Comparison of ENCODE assay signal across 9 cellular contexts in genomic region chr5:76082790-76083554, GRCh38. TPM values are rescaled to one million over a fixed set of nuclear protein-coding genes. Genes with fewer than 3 reads are reported as not detected.
A peak's percentile ranks its signal among the peaks of the same experiment; 100 is the strongest.
DNase-seq lines count a peak whose midpoint lies in the region; ATAC-seq and TF ChIP-seq lines count a peak whose summit lies in the region.
"Had no signal": no experiment of that assay in that cellular context is flagged by ENCODE, and none has a peak within 500 bp of the region (broad histone marks: within the 10 kb centered on the region; RNA-seq: fewer than 3 reads in every experiment).

Gene SV2C (plus strand): TSS chr5:76083383. CDS start chr5:76131751, 48,368 bp downstream.

- no peak within 1 kb of the TSS for H2AK9ac ChIP-seq in IMR-90 (replicated peaks; ENCODE audit: low read depth, low read length, poor library complexity)

- H2BK15ac ChIP-seq in IMR-90 (ENCODE audit: low read depth, low read length): no peak within 1 kb of the TSS

- H3K56ac ChIP-seq in IMR-90 (ENCODE audit: extremely low read depth, insufficient read depth, low read length): no peak within 1 kb of the TSS

- H3K4me2 ChIP-seq in IMR-90 (ENCODE audit: low read depth, low read length): no peak within 1 kb of the TSS; the same call in 1 of the 2 replicates

- no peak within 1 kb of the TSS for H3K27ac ChIP-seq in CD8-positive, alpha-beta T cell (ENCODE audit: low read depth, low read length)
- H3K27ac ChIP-seq in IMR-90 (ENCODE audit: insufficient read depth, low read length): no peak within 1 kb of the TSS
- H3K27ac ChIP-seq: body of pancreas had no signal

- intact Hi-C loops in CD8-positive, alpha-beta T cell (cut with DNase I, micrococcal nuclease): no loop called here
- intact Hi-C loops in IMR-90 (cut with micrococcal nuclease): no loop called here

- no peak within 1 kb of the TSS for H4K5ac ChIP-seq in IMR-90 (ENCODE audit: low read depth, low read length)

- no peak within 1 kb of the TSS for H4K8ac ChIP-seq in IMR-90 (ENCODE audit: low read depth in 2 of 2, low read length in 2 of 2)

- H2AFZ ChIP-seq in IMR-90 (replicated peaks; ENCODE audit: low read length, poor library complexity): peak within 1 kb of the TSS; percentile 71

- H3K18ac ChIP-seq in IMR-90 (ENCODE audit: low read depth, low read length): no peak within 1 kb of the TSS

- DNase-seq in CD8-positive, alpha-beta T cell: peak in 1 of 7 experiments; percentile 20
- DNase-seq in IMR-90 (no peak), NCI-H446 (lab: John Stamatoyannopoulos, UW) (no peak), omental fat pad (ENCODE audit: low spot score) (no peak)
- DNase-seq in activated T-cell treated with anti-CD3 and anti-CD28 coated beads, Interleukin-2, amount 50 U/mL, for 48 hours: peak; percentile 61 to 71
- DNase-seq in stimulated activated CD4-positive, alpha-beta T cell treated with anti-CD3 and anti-CD28 coated beads, Interleukin-4, amount 100 ng/mL, for 1 hour: peak; percentile 41

- peaks cover 31% of the 10 kb centered on the region for H3K4me1 ChIP-seq in CD8-positive, alpha-beta T cell (ENCODE audit: insufficient read depth, low read length)
- no peaks in the 10 kb centered on the region for H3K4me1 ChIP-seq in IMR-90 (ENCODE audit: control insufficient read depth, insufficient read depth, low read length)

- H2BK5ac ChIP-seq in IMR-90 (ENCODE audit: low read depth, low read length, poor library complexity, severe bottlenecking): no peak within 1 kb of the TSS

- no peak within 1 kb of the TSS for H4K91ac ChIP-seq in IMR-90 (ENCODE audit: insufficient read depth, low read depth, low read length)

- no TSS peak for BruUV-seq in IMR-90 (replicated peaks; lab: Mats Ljungman, UMichigan)

- no peaks in the 10 kb centered on the region for H3K9me3 ChIP-seq in CD8-positive, alpha-beta T cell (ENCODE audit: low read length)
- H3K9me3 ChIP-seq in IMR-90 (ENCODE audit: control insufficient read depth, insufficient read depth, low read length) (no peaks in the 10 kb centered on the region), iPS-18c (ENCODE audit: control insufficient read depth, insufficient read depth, low read length) (no peaks in the 10 kb centered on the region)
- H3K9me3 ChIP-seq: body of pancreas had no signal

- H3K36me3 Mint-ChIP-seq in CD8-positive, alpha-beta T cell: no peaks in the 10 kb centered on the region

- ATAC-seq in CD8-positive, alpha-beta T cell: peak; percentile 61
- peak; percentile 48 for ATAC-seq in IMR-90 (ENCODE audit: low read depth)
- no peak for ATAC-seq in HG03457 (IDR thresholded peaks at IDR 0.05; ENCODE audit: unreplicated experiment)
- ATAC-seq in omental fat pad (ENCODE audit: low FRiP score): no peak
- ATAC-seq: body of pancreas had no signal

- in situ Hi-C loops in IMR-90 (cut with MboI; ENCODE audit: low sequenced_read_pairs): no loop called here

- H2BK20ac ChIP-seq in IMR-90 (ENCODE audit: low read depth, low read length): no peak within 1 kb of the TSS

- WGBS in IMR-90 (ENCODE audit: extremely low coverage in 2 of 2, insufficient read length in 1 of 2), 2 experiments: 2% methylated on average over 23 of the region's 63 CpGs; no CpG with 5 or more reads in 1 of the 2 experiments

- POLR2A ChIA-PET in CD8-positive, alpha-beta T cell (lab: Charles Lee): no interaction called here
- POLR2A ChIA-PET in IMR-90 (lab: Charles Lee; ENCODE audit: unreplicated experiment): no interaction called here

- peaks cover 68% of the 10 kb centered on the region for H3K27me3 Mint-ChIP-seq in CD8-positive, alpha-beta T cell (ENCODE audit: low read depth)

- H3K27me3 ChIP-seq in CD8-positive, alpha-beta T cell (ENCODE audit: insufficient read depth, low read length): peaks cover 10% of the 10 kb centered on the region
- peaks cover 30% of the 10 kb centered on the region for H3K27me3 ChIP-seq in IMR-90 (ENCODE audit: control insufficient read depth, insufficient read depth, low read length)

- H4K20me1 ChIP-seq in IMR-90 (ENCODE audit: insufficient read depth, low read length): no peaks in the 10 kb centered on the region

- CTCF ChIA-PET in CD8-positive, alpha-beta T cell (lab: Charles Lee): no interaction called here
- CTCF ChIA-PET in IMR-90 (lab: Yijun Ruan, JAX): no interaction called here

- H3K14ac ChIP-seq in IMR-90 (replicated peaks; ENCODE audit: low read depth, low read length): no peak within 1 kb of the TSS

- H3K23ac ChIP-seq in IMR-90 (ENCODE audit: low read depth, low read length): no peak within 1 kb of the TSS

- no peaks in the 10 kb centered on the region for H3K9me3 Mint-ChIP-seq in CD8-positive, alpha-beta T cell

- no peak within 1 kb of the TSS for H3K4ac ChIP-seq in IMR-90 (ENCODE audit: low read depth, low read length)

- H3K79me1 ChIP-seq in IMR-90 (ENCODE audit: low read depth in 1 of 2, low read length in 2 of 2): no peaks in the 10 kb centered on the region

- H3K9me1 ChIP-seq in IMR-90 (ENCODE audit: insufficient read depth, low read length): no peaks in the 10 kb centered on the region

- no peaks in the 10 kb centered on the region for H3K36me3 ChIP-seq in CD8-positive, alpha-beta T cell (ENCODE audit: insufficient read depth, low read length)
- H3K36me3 ChIP-seq in IMR-90 (ENCODE audit: control insufficient read depth, insufficient read depth, low read length): no peaks in the 10 kb centered on the region

- H3K4me1 Mint-ChIP-seq in CD8-positive, alpha-beta T cell (ENCODE audit: low read depth): peaks cover 28% of the 10 kb centered on the region

- H3K27ac Mint-ChIP-seq in CD8-positive, alpha-beta T cell: no peak within 1 kb of the TSS

- H3K4me3 ChIP-seq in CD8-positive, alpha-beta T cell (ENCODE audit: low read depth, low read length): no peak within 1 kb of the TSS
- H3K4me3 ChIP-seq in IMR-90 (ENCODE audit: insufficient read depth, low read depth, low read length): no peak within 1 kb of the TSS
- H3K4me3 ChIP-seq in iPS-18c (ENCODE audit: insufficient read depth, low read depth, low read length): peak within 1 kb of the TSS; percentile 57
- H3K4me3 ChIP-seq: body of pancreas had no signal

- no peak for TF ChIP-seq POLR2A in IMR-90 (IDR thresholded peaks at IDR 0.05; ENCODE audit: low read depth, low read length)

- H2BK120ac ChIP-seq in IMR-90 (ENCODE audit: low read depth, low read length): no peak within 1 kb of the TSS

- TF ChIP-seq RAD21 in IMR-90 (IDR thresholded peaks at IDR 0.05; ENCODE audit: low read length): no peak

- H3K4me3 Mint-ChIP-seq in CD8-positive, alpha-beta T cell: peak within 1 kb of the TSS; percentile 55

- no peak within 1 kb of the TSS for H2AK5ac ChIP-seq in IMR-90 (ENCODE audit: low read depth, low read length)

- no peak within 1 kb of the TSS for H3K9ac ChIP-seq in IMR-90 (ENCODE audit: low read depth, low read length)

- dilution Hi-C loops in IMR-90 (cut with HindIII; ENCODE audit: low sequenced_read_pairs, unreplicated experiment): no loop called here

- TF ChIP-seq CTCF in CD8-positive, alpha-beta T cell (IDR thresholded peaks at IDR 0.05): no peak
- no peak for TF ChIP-seq CTCF in IMR-90 (conservative IDR thresholded peaks at IDR 0.05; ENCODE audit: low read depth, low read length)
- TF ChIP-seq CTCF in omental fat pad (IDR thresholded peaks at IDR 0.05): no peak

TF ChIP-seq in IMR-90, 13 proteins besides CTCF, POLR2A, EP300 and RAD21:
- TF ChIP-seq FOS (IDR thresholded peaks at IDR 0.05; ENCODE audit: low read depth, low read length) (no peak), MAFK (IDR thresholded peaks at IDR 0.05; ENCODE audit: low read depth, low read length) (no peak), USF2 (IDR thresholded peaks at IDR 0.05; ENCODE audit: low read depth, low read length) (no peak), NFE2L2 (IDR thresholded peaks at IDR 0.05; ENCODE audit: low read depth, low read length) (no peak), CEBPB (IDR thresholded peaks at IDR 0.05; ENCODE audit: low read depth, low read length) (no peak), BHLHE40 (IDR thresholded peaks at IDR 0.05; ENCODE audit: low read depth, low read length) (no peak)

RNA-seq across cellular contexts. Expression of gene SV2C, which starts in this region (rescaled TPM):
- under 1 TPM; 0.11 TPM for total RNA-seq in CD8-positive, alpha-beta T cell
- total RNA-seq in IMR-90 (2012; rRNA removed) (not detected in 2 replicates), omental fat pad (under 1 TPM; 0.06 to 0.36 (median 0.13) TPM)
- not detected in 2 replicates for polyA plus RNA-seq in IMR-90 (2012; rRNA removed)
- polyA plus RNA-seq in IMR-90 (2012; cell fraction: cytosol; rRNA removed): not detected in 2 replicates
- not detected in 2 replicates for polyA plus RNA-seq in IMR-90 (2012; cell fraction: nucleus; rRNA removed; ENCODE audit: low replicate concordance)

Comparison
In these comparisons a context has a peak if more than half of its experiments do, and no peak if none do; other contexts are left out.
1. Peak in ATAC-seq in CD8-positive, alpha-beta T cell; RNA of the gene not detected or under 1 TPM.
2. Peak in ATAC-seq in IMR-90; RNA of the gene not detected or under 1 TPM.
3. DNase-seq: peak in activated T-cell treated with anti-CD3 and anti-CD28 coated beads, Interleukin-2, amount 50 U/mL, for 48 hours (2 of 2) and stimulated activated CD4-positive, alpha-beta T cell treated with anti-CD3 and anti-CD28 coated beads, Interleukin-4, amount 100 ng/mL, for 1 hour (single experiment); none in IMR-90 (single experiment), NCI-H446 (0 of 2) and omental fat pad (single experiment).